ENCODE assay signal across 17 cellular contexts in the genomic region with DNA sequence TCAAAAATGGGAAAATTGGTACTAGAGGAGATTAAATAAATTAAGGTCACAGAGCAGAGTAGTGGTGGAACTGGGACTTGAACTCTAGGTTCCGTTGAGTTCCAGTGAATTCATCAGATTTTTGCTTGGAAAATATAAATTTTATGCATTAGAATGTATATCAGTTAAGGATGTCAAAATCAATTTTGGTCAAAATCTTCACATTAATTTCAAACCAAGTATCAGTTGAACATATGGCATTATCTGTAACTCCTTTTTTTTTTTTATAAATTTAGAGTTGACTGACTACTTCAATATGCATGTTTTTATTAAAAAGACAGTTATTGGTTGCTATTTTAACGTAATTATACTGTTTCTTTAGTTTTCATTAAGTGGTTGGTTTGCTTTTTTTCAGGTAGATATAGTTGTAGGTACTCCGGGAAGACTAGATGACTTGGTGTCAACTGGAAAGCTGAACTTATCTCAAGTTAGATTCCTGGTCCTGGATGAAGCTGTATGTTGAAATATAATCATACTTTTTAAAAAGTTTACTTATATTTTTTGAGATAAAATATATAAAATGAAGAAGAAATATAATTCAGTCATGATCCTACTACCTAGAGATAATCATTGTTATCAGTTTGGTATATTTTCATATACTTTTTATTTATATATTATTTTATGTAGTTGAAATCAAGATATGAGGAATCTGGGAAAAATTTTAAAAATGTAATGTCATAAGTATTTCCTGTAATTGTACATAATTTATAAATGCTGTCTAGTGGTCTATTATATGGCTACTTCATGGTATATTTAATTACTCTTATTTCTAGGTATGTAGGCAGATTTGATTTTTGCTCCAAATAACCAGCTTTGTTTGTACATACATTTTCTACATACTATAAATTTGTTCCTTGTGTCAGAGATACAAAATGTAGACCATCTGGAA.
"Had no signal": no experiment of that assay in that cellular context is flagged by ENCODE, and none has a peak within 500 bp of the region (broad histone marks: within the 10 kb centered on the region; RNA-seq: fewer than 3 reads in every experiment).

No MANE protein-coding gene starts in this region.

- DNase-seq: Karpas-422, KG1, MG63, NCI-H1092, NCI-H1105 treated with DMSO at 0.1 percent for 48 hours, NCI-H1436, NCI-H187, NCI-H2029, NCI-H2081 treated with DMSO at 0.1 percent for 48 hours, NCI-H2171 treated with DMSO at 0.1 percent for 48 hours, NCI-H524, NCI-H526 treated with DMSO at 0.1 percent for 48 hours, NCI-H748 treated with DMSO at 0.1 percent for 48 hours, SHP77 treated with DMSO at 0.1 percent for 48 hours, SJCRH30 had no signal

- H3K27ac ChIP-seq: SJCRH30, SK-N-MC had no signal

- H3K4me1 ChIP-seq: SJCRH30 had no signal

- H3K27me3 ChIP-seq: MG63, SJCRH30 had no signal

- H3K4me3 ChIP-seq: MG63, SJCRH30, SK-N-MC had no signal

- ATAC-seq: Right ventricle myocardium inferior had no signal

- H3K9me3 ChIP-seq: MG63, SJCRH30 had no signal
